In the genomic region with DNA sequence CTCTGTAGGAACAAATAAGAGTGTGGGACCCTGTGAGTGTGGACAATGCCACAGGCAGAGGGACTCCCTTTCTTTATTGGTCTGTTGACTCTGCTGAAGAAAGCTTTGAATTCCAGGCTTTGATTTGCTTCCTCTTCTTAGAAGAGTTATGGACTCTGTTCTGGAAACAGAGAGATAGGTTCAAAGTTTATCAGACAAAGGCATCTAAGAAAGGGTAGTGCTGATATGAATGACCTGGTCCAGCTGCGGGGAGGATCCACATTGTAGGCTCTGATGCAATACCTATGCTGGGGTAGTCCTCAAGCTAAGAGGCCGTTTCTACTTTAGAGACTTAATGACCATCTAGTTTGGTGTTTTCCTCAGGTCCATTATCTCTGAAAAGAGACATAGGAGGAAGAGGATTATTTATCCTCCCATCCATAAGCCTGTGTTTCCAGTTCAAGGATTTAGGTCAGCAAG, we compare ENCODE assay signal across 1 cellular context.
TF ChIP-seq lines count a peak whose summit lies in the region.

No MANE protein-coding gene starts in this region.

TF ChIP-seq in HepG2, 621 proteins besides CTCF, POLR2A, EP300 and RAD21 (continued from another document and continues in another):
- TF ChIP-seq, protein P1, sequence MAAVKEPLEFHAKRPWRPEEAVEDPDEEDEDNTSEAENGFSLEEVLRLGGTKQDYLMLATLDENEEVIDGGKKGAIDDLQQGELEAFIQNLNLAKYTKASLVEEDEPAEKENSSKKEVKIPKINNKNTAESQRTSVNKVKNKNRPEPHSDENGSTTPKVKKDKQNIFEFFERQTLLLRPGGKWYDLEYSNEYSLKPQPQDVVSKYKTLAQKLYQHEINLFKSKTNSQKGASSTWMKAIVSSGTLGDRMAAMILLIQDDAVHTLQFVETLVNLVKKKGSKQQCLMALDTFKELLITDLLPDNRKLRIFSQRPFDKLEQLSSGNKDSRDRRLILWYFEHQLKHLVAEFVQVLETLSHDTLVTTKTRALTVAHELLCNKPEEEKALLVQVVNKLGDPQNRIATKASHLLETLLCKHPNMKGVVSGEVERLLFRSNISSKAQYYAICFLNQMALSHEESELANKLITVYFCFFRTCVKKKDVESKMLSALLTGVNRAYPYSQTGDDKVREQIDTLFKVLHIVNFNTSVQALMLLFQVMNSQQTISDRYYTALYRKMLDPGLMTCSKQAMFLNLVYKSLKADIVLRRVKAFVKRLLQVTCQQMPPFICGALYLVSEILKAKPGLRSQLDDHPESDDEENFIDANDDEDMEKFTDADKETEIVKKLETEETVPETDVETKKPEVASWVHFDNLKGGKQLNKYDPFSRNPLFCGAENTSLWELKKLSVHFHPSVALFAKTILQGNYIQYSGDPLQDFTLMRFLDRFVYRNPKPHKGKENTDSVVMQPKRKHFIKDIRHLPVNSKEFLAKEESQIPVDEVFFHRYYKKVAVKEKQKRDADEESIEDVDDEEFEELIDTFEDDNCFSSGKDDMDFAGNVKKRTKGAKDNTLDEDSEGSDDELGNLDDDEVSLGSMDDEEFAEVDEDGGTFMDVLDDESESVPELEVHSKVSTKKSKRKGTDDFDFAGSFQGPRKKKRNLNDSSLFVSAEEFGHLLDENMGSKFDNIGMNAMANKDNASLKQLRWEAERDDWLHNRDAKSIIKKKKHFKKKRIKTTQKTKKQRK (IDR thresholded peaks at IDR 0.05; ENCODE audit: low read length), result no peak
- TF ChIP-seq MAFF (IDR thresholded peaks at IDR 0.05; ENCODE audit: low read depth, low read length) (no peak), RXRA (CRISPR knock-in tag; IDR thresholded peaks at IDR 0.05) (no peak; the same call in 1 of the 2 replicates), SRY (CRISPR knock-in tag; IDR thresholded peaks at IDR 0.05) (no peak), ZFP36L1 (CRISPR knock-in tag; IDR thresholded peaks at IDR 0.05) (no peak), ZNF556 (CRISPR knock-in tag; IDR thresholded peaks at IDR 0.05; ENCODE audit: borderline replicate concordance) (0 out of 2 replicates have a peak, but pooled peaks have one; percentile 20), NFE2L1 (CRISPR knock-in tag; IDR thresholded peaks at IDR 0.05; ENCODE audit: borderline replicate concordance) (no peak), ZNF350 (CRISPR knock-in tag; IDR thresholded peaks at IDR 0.05; ENCODE audit: borderline replicate concordance, low read depth) (no peak), HOXA7 (CRISPR knock-in tag; IDR thresholded peaks at IDR 0.05) (no peak), KDM6A (CRISPR knock-in tag; IDR thresholded peaks at IDR 0.05; ENCODE audit: low read depth) (peak; percentile 64; the same call in 1 of the 2 replicates), ZNF772 (CRISPR knock-in tag; IDR thresholded peaks at IDR 0.05) (no peak), ZNF335 (CRISPR knock-in tag; IDR thresholded peaks at IDR 0.05) (no peak), ARNT2 (CRISPR knock-in tag; IDR thresholded peaks at IDR 0.05; ENCODE audit: low read depth) (no peak), NFKB2 (CRISPR knock-in tag; IDR thresholded peaks at IDR 0.05; ENCODE audit: borderline replicate concordance) (no peak), EZH2 (conservative IDR thresholded peaks at IDR 0.05; ENCODE audit: low read depth, low read length) (no peak), SRSF4 (IDR thresholded peaks at IDR 0.05; ENCODE audit: low read depth, low read length, poor library complexity, severe bottlenecking) (no peak), KAT2B (IDR thresholded peaks at IDR 0.05; ENCODE audit: borderline replicate concordance, low read depth, low read length) (no peak), ZNF850 (CRISPR knock-in tag; conservative IDR thresholded peaks at IDR 0.05) (no peak), KDM2A (CRISPR knock-in tag; IDR thresholded peaks at IDR 0.05; ENCODE audit: borderline replicate concordance, low read depth) (no peak), ZNF652 (CRISPR knock-in tag; IDR thresholded peaks at IDR 0.05; ENCODE audit: borderline replicate concordance, low read depth) (no peak), ZNF205 (CRISPR knock-in tag; IDR thresholded peaks at IDR 0.05) (no peak)
- TF ChIP-seq, protein P2, sequence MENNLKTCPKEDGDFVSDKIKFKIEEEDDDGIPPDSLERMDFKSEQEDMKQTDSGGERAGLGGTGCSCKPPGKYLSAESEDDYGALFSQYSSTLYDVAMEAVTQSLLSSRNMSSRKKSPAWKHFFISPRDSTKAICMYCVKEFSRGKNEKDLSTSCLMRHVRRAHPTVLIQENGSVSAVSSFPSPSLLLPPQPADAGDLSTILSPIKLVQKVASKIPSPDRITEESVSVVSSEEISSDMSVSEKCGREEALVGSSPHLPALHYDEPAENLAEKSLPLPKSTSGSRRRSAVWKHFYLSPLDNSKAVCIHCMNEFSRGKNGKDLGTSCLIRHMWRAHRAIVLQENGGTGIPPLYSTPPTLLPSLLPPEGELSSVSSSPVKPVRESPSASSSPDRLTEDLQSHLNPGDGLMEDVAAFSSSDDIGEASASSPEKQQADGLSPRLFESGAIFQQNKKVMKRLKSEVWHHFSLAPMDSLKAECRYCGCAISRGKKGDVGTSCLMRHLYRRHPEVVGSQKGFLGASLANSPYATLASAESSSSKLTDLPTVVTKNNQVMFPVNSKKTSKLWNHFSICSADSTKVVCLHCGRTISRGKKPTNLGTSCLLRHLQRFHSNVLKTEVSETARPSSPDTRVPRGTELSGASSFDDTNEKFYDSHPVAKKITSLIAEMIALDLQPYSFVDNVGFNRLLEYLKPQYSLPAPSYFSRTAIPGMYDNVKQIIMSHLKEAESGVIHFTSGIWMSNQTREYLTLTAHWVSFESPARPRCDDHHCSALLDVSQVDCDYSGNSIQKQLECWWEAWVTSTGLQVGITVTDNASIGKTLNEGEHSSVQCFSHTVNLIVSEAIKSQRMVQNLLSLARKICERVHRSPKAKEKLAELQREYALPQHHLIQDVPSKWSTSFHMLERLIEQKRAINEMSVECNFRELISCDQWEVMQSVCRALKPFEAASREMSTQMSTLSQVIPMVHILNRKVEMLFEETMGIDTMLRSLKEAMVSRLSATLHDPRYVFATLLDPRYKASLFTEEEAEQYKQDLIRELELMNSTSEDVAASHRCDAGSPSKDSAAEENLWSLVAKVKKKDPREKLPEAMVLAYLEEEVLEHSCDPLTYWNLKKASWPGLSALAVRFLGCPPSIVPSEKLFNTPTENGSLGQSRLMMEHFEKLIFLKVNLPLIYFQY (CRISPR knock-in tag; IDR thresholded peaks at IDR 0.05; ENCODE audit: borderline replicate concordance), result no peak
- TF ChIP-seq, protein P3, sequence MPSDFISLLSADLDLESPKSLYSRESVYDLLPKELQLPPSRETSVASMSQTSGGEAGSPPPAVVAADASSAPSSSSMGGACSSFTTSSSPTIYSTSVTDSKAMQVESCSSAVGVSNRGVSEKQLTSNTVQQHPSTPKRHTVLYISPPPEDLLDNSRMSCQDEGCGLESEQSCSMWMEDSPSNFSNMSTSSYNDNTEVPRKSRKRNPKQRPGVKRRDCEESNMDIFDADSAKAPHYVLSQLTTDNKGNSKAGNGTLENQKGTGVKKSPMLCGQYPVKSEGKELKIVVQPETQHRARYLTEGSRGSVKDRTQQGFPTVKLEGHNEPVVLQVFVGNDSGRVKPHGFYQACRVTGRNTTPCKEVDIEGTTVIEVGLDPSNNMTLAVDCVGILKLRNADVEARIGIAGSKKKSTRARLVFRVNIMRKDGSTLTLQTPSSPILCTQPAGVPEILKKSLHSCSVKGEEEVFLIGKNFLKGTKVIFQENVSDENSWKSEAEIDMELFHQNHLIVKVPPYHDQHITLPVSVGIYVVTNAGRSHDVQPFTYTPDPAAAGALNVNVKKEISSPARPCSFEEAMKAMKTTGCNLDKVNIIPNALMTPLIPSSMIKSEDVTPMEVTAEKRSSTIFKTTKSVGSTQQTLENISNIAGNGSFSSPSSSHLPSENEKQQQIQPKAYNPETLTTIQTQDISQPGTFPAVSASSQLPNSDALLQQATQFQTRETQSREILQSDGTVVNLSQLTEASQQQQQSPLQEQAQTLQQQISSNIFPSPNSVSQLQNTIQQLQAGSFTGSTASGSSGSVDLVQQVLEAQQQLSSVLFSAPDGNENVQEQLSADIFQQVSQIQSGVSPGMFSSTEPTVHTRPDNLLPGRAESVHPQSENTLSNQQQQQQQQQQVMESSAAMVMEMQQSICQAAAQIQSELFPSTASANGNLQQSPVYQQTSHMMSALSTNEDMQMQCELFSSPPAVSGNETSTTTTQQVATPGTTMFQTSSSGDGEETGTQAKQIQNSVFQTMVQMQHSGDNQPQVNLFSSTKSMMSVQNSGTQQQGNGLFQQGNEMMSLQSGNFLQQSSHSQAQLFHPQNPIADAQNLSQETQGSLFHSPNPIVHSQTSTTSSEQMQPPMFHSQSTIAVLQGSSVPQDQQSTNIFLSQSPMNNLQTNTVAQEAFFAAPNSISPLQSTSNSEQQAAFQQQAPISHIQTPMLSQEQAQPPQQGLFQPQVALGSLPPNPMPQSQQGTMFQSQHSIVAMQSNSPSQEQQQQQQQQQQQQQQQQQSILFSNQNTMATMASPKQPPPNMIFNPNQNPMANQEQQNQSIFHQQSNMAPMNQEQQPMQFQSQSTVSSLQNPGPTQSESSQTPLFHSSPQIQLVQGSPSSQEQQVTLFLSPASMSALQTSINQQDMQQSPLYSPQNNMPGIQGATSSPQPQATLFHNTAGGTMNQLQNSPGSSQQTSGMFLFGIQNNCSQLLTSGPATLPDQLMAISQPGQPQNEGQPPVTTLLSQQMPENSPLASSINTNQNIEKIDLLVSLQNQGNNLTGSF (CRISPR knock-in tag; IDR thresholded peaks at IDR 0.05), result no peak
- TF ChIP-seq, protein P4, sequence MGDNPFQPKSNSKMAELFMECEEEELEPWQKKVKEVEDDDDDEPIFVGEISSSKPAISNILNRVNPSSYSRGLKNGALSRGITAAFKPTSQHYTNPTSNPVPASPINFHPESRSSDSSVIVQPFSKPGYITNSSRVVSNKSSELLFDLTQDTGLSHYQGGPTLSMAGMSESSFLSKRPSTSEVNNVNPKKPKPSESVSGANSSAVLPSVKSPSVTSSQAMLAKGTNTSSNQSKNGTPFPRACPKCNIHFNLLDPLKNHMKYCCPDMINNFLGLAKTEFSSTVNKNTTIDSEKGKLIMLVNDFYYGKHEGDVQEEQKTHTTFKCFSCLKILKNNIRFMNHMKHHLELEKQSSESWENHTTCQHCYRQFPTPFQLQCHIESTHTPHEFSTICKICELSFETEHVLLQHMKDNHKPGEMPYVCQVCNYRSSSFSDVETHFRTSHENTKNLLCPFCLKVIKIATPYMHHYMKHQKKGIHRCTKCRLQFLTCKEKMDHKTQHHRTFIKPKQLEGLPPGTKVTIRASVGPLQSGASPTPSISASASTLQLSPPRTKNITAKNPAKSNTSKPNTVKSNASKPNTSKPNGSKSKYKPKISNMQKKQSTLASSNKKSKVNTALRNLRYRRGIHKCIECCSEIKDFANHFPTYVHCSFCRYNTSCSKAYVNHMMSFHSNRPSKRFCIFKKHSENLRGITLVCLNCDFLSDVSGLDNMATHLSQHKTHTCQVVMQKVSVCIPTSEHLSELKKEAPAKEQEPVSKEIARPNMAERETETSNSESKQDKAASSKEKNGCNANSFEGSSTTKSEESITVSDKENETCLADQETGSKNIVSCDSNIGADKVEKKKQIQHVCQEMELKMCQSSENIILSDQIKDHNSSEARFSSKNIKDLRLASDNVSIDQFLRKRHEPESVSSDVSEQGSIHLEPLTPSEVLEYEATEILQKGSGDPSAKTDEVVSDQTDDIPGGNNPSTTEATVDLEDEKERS (CRISPR knock-in tag; IDR thresholded peaks at IDR 0.05), result no peak
- TF ChIP-seq, protein P5, sequence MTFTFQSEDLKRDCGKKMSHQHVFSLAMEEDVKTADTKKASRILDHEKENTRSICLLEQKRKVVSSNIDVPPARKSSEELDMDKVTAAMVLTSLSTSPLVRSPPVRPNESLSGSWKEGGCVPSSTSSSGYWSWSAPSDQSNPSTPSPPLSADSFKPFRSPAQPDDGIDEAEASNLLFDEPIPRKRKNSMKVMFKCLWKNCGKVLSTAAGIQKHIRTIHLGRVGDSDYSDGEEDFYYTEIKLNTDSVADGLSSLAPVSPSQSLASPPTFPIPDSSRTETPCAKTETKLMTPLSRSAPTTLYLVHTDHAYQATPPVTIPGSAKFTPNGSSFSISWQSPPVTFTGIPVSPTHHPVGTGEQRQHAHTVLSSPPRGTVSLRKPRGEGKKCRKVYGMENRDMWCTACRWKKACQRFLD (CRISPR knock-in tag; IDR thresholded peaks at IDR 0.05; ENCODE audit: borderline replicate concordance), result no peak
- TF ChIP-seq, protein P6, sequence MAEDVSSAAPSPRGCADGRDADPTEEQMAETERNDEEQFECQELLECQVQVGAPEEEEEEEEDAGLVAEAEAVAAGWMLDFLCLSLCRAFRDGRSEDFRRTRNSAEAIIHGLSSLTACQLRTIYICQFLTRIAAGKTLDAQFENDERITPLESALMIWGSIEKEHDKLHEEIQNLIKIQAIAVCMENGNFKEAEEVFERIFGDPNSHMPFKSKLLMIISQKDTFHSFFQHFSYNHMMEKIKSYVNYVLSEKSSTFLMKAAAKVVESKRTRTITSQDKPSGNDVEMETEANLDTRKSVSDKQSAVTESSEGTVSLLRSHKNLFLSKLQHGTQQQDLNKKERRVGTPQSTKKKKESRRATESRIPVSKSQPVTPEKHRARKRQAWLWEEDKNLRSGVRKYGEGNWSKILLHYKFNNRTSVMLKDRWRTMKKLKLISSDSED (CRISPR knock-in tag; IDR thresholded peaks at IDR 0.05), result no peak
- TF ChIP-seq, protein P7, sequence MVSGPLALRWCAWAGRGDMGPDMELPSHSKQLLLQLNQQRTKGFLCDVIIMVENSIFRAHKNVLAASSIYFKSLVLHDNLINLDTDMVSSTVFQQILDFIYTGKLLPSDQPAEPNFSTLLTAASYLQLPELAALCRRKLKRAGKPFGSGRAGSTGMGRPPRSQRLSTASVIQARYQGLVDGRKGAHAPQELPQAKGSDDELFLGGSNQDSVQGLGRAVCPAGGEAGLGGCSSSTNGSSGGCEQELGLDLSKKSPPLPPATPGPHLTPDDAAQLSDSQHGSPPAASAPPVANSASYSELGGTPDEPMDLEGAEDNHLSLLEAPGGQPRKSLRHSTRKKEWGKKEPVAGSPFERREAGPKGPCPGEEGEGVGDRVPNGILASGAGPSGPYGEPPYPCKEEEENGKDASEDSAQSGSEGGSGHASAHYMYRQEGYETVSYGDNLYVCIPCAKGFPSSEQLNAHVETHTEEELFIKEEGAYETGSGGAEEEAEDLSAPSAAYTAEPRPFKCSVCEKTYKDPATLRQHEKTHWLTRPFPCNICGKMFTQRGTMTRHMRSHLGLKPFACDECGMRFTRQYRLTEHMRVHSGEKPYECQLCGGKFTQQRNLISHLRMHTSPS (CRISPR knock-in tag; IDR thresholded peaks at IDR 0.05; ENCODE audit: low read depth), result no peak
- TF ChIP-seq, protein P8, sequence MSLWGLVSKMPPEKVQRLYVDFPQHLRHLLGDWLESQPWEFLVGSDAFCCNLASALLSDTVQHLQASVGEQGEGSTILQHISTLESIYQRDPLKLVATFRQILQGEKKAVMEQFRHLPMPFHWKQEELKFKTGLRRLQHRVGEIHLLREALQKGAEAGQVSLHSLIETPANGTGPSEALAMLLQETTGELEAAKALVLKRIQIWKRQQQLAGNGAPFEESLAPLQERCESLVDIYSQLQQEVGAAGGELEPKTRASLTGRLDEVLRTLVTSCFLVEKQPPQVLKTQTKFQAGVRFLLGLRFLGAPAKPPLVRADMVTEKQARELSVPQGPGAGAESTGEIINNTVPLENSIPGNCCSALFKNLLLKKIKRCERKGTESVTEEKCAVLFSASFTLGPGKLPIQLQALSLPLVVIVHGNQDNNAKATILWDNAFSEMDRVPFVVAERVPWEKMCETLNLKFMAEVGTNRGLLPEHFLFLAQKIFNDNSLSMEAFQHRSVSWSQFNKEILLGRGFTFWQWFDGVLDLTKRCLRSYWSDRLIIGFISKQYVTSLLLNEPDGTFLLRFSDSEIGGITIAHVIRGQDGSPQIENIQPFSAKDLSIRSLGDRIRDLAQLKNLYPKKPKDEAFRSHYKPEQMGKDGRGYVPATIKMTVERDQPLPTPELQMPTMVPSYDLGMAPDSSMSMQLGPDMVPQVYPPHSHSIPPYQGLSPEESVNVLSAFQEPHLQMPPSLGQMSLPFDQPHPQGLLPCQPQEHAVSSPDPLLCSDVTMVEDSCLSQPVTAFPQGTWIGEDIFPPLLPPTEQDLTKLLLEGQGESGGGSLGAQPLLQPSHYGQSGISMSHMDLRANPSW (CRISPR knock-in tag; IDR thresholded peaks at IDR 0.05; ENCODE audit: borderline replicate concordance), result no peak
